17 cellular contexts compared by ENCODE assay signal in the genomic region with DNA sequence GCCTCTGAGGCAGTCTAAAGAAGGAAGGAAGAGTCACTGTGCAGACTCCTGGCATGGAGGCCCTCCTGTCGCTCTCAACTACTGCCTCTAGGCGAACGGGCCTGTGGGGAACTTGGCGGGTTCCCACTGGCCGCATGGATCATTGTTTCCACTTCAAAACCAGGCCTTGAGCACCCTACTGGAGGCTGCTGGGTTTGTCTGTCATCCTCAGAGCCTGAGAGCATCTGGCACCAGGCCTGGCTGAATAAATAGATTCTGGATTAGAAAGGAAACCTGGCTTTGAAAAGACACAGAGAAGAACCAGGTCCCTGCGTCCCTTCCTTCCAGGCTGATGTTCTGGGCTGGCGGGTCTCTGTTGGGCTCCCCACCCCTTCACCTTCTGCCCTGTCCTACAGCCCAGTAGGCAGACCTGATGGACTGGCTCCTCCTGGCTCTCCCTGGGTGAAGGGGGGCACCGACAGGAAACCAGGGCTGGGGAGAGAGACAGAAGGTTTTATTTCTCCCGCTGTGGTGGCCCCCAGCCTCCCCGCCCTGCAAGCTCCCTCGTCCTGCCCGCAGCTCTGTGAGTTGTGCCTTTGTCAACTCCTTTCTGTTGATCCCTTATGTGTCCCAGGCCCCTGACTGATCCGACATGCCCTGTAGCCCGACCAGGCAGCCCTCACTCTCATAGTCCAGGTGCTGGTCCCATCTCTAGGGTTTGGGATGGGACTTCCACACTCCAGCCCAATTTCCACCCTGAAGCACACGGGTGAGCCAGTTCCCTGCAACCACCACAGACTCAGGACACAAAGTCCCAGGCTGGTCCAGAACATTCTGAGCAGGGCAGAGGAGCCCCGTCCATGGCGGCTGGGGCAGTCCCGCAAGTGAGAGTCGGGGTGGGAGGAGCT. TPM values are rescaled to one million over a fixed set of nuclear protein-coding genes. Genes with fewer than 3 reads are reported as not detected.
DNase-seq lines count a peak whose midpoint lies in the region; ATAC-seq and TF ChIP-seq lines count a peak whose summit lies in the region.
"Had no signal": no experiment of that assay in that cellular context is flagged by ENCODE, and none has a peak within 500 bp of the region (broad histone marks: within the 10 kb centered on the region; RNA-seq: fewer than 3 reads in every experiment).

No MANE protein-coding gene starts in this region.

- H3K9me3 Mint-ChIP-seq in stimulated activated naive CD8-positive, alpha-beta T cell treated with anti-CD3 and anti-CD28 coated beads, Interleukin-15, amount 100 ng/mL, for 72 hours: peaks cover 0 to 9% of the 10 kb centered on the region in 2 donors
- H3K9me3 Mint-ChIP-seq: T-helper 1 cell treated with Interleukin-12 subunit alpha and Interleukin-12 subunit beta and Interleukin-4 antibody, amounts not matched to agents 30 μg/mL and 1 μg/mL, for 36 hours had no signal

- no peaks in the 10 kb centered on the region for H3K36me3 ChIP-seq in BE2C
- H3K36me3 ChIP-seq: BLaER1, pancreas had no signal

- H3K9me3 ChIP-seq in BE2C: no peaks in the 10 kb centered on the region
- H3K9me3 ChIP-seq: BLaER1, pancreas had no signal

- no peak for TF ChIP-seq CTCF in BE2C (IDR thresholded peaks at IDR 0.05; ENCODE audit: low read depth, low read length)

- no peak overlapping the region for H3K4me3 Mint-ChIP-seq in stimulated activated naive CD8-positive, alpha-beta T cell treated with anti-CD3 and anti-CD28 coated beads, Interleukin-15, amount 100 ng/mL, for 72 hours
- H3K4me3 Mint-ChIP-seq: endodermal cell; T-helper 1 cell treated with Interleukin-12 subunit alpha and Interleukin-12 subunit beta and Interleukin-4 antibody, amounts not matched to agents 30 μg/mL and 1 μg/mL, for 36 hours had no signal

- no peaks in the 10 kb centered on the region for H3K27me3 ChIP-seq in BE2C
- H3K27me3 ChIP-seq: BLaER1, pancreas had no signal

- H3K4me1 Mint-ChIP-seq in stimulated activated naive CD8-positive, alpha-beta T cell treated with anti-CD3 and anti-CD28 coated beads, Interleukin-15, amount 100 ng/mL, for 72 hours: no peaks in the 10 kb centered on the region

- peaks cover 8% of the 10 kb centered on the region for H3K27me3 Mint-ChIP-seq in stimulated activated naive CD8-positive, alpha-beta T cell treated with anti-CD3 and anti-CD28 coated beads, Interleukin-15, amount 100 ng/mL, for 72 hours

- DNase-seq in BE2C: peak; percentile 26
- DNase-seq in NCI-H446 (lab: John Stamatoyannopoulos, UW): peak; percentile 63 to 69
- DNase-seq in Right ventricle myocardium superior: peak; percentile 53
- peak; percentile 93 for DNase-seq in posterior vena cava (ENCODE audit: low spot score)
- DNase-seq in stimulated activated naive CD8-positive, alpha-beta T cell treated with anti-CD3 and anti-CD28 coated beads, Interleukin-15, amount 100 ng/mL, for 72 hours: no peak
- no peak for DNase-seq in SKM-1 treated with dmso at 0.1 percent for 144 hours (lab: John Stamatoyannopoulos, UW; ENCODE audit: unreplicated experiment)
- DNase-seq: activated CD4-positive, alpha-beta T cell treated with anti-CD3 and anti-CD28 coated beads for 48 hours; activated T-cell treated with anti-CD3 and anti-CD28 coated beads, Interleukin-2, amount 50 U/mL, for 48 hours; anterior cingulate cortex; endodermal cell; PC-3; stimulated activated CD8-positive, alpha-beta memory T cell treated with anti-CD3 and anti-CD28 coated beads, Interleukin-4, amount 100 ng/mL, for 48 hours had no signal

- H3K4me3 ChIP-seq in BE2C (ENCODE audit: low read depth, low read length): no peak overlapping the region
- H3K4me3 ChIP-seq: BLaER1, pancreas had no signal

- ATAC-seq in Right ventricle myocardium superior (ENCODE audit: poor library complexity) (peak; percentile 34), HG03442 (IDR thresholded peaks at IDR 0.05; ENCODE audit: unreplicated experiment) (no peak), GM18520 (IDR thresholded peaks at IDR 0.05; ENCODE audit: unreplicated experiment) (no peak)
- ATAC-seq in stimulated activated naive CD8-positive, alpha-beta T cell treated with anti-CD3 and anti-CD28 coated beads, Interleukin-15, amount 100 ng/mL, for 72 hours: no peak
- ATAC-seq: pancreas, PC-3 had no signal

- no peaks in the 10 kb centered on the region for H3K4me1 ChIP-seq in BE2C
- H3K4me1 ChIP-seq: pancreas had no signal

- no peak overlapping the region for H3K27ac Mint-ChIP-seq in stimulated activated naive CD8-positive, alpha-beta T cell treated with anti-CD3 and anti-CD28 coated beads, Interleukin-15, amount 100 ng/mL, for 72 hours
- H3K27ac Mint-ChIP-seq: endodermal cell; T-helper 1 cell treated with Interleukin-12 subunit alpha and Interleukin-12 subunit beta and Interleukin-4 antibody, amounts not matched to agents 30 μg/mL and 1 μg/mL, for 36 hours had no signal

- intact Hi-C loops in Right ventricle myocardium superior (cut with DNase I): no loop called here
- intact Hi-C loops in posterior vena cava (cut with DNase I): no loop called here

RNA-seq across cellular contexts. Expression of a gene that starts 50.1 kb away (rescaled TPM):
- polyA plus RNA-seq in BE2C (2012; ENCODE audit: insufficient read depth, insufficient read length, low read depth): 0.49 TPM
- total RNA-seq in Right ventricle myocardium superior (3.6 TPM), posterior vena cava (10 to 100 TPM; 27.1 to 62.0 TPM)
- total RNA-seq: PC-3 had no signal

Comparison
In these comparisons a context has a peak if more than half of its experiments do, and no peak if none do; other contexts are left out.
1. DNase-seq: peak in BE2C (single experiment), NCI-H446 (2 of 2), Right ventricle myocardium superior (single experiment) and posterior vena cava (single experiment); none in stimulated activated naive CD8-positive, alpha-beta T cell treated with anti-CD3 and anti-CD28 coated beads, Interleukin-15, amount 100 ng/mL, for 72 hours (0 of 2) and SKM-1 treated with dmso at 0.1 percent for 144 hours (single experiment).